ENCODE assay signal across 8 cellular contexts in the genomic region with DNA sequence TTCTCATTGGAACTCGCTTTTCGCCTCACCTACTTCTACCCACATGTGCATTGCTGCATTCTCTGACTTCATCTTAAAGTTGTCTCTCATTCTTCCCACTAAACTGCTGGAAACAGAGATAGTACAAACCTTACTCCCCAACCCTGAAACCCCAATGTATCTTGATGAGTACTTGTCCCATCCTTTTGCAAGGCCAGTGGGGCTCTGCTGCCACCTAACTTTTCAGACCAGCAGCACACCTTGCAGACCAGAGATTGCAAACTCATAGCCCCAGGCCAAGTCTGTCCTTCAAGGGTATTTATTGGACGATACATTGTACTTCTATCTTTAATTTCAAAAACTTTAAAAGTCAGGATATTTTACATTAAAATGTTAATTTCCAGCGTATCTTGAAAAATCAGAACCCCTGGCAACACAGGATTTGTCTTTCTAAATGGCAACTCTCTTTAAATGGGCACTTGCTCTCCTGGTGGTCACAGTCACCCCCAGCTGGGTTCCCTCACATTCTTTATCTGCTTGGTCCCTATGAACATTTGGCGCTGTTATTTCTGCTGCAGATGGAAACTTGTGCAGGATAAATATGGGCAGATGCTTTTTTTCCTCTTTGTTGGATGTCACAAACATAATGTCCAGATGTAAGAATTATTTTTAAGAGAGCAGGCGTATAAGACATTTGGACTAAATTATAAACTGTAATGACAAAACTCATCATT.
DNase-seq lines count a peak whose midpoint lies in the region; ATAC-seq and TF ChIP-seq lines count a peak whose summit lies in the region.
"Had no signal": no experiment of that assay in that cellular context is flagged by ENCODE, and none has a peak within 500 bp of the region (broad histone marks: within the 10 kb centered on the region; RNA-seq: fewer than 3 reads in every experiment).

No MANE protein-coding gene starts in this region.

- no peaks in the 10 kb centered on the region for H3K79me1 ChIP-seq in H9 (ENCODE audit: insufficient read depth, low read depth, low read length, poor library complexity, severe bottlenecking)

- H3K4me3 Mint-ChIP-seq in H9: no peak overlapping the region

- no peak overlapping the region for H2AFZ ChIP-seq in H9 (ENCODE audit: low read length)
- peak overlapping the region; percentile 11 for H2AFZ ChIP-seq in SU-DHL-6 (ENCODE audit: low read depth, low read length, severe bottlenecking)

- no peaks in the 10 kb centered on the region for H3F3A ChIP-seq in SU-DHL-6 (ENCODE audit: insufficient read depth)

- H4K8ac ChIP-seq in H9 (replicated peaks; ENCODE audit: insufficient read length, low read depth, low read length): no peak overlapping the region

- TF ChIP-seq POLR2A in gastrocnemius medialis (IDR thresholded peaks at IDR 0.05): no peak

- H3K23me2 ChIP-seq in H9 (ENCODE audit: insufficient read length, low read depth, low read length, poor library complexity, severe bottlenecking): no peaks in the 10 kb centered on the region

- H2BK20ac ChIP-seq in H9 (ENCODE audit: low read depth, low read length, poor library complexity, severe bottlenecking): no peak overlapping the region

- H4K91ac ChIP-seq in H9 (ENCODE audit: insufficient read length, low read depth, low read length): no peak overlapping the region

- H3K36me3 Mint-ChIP-seq in H9 (ENCODE audit: insufficient read depth in 1 of 3, low read depth in 3 of 3): no peaks in the 10 kb centered on the region; a peak in 2 of 7 replicates

- intact Hi-C loops in gastrocnemius medialis (cut with DNase I; ENCODE audit: low total_unique reads): no loop called here

- H3K14ac ChIP-seq in H9 (ENCODE audit: insufficient read depth, low read length): no peak overlapping the region

- H3K4me1 ChIP-seq in H9 (ENCODE audit: insufficient read depth, low read length) (no peaks in the 10 kb centered on the region), gastrocnemius medialis (no peaks in the 10 kb centered on the region)

- peak; percentile 40 for DNase-seq in EH (ENCODE audit: low read depth)
- peak; percentile 65 for DNase-seq in H9
- DNase-seq in kidney tubule cell (ENCODE audit: low spot score): peak; percentile 61
- no peak for DNase-seq in NCI-H2081 (lab: John Stamatoyannopoulos, UW)
- DNase-seq in caudate nucleus (lab: John Stamatoyannopoulos, UW): no peak
- DNase-seq in gastrocnemius medialis: no peak

- H3K27ac Mint-ChIP-seq in H9: no peak overlapping the region; a peak in 1 of 7 replicates

- H3K79me2 ChIP-seq in H9 (ENCODE audit: insufficient read depth, low read length) (no peaks in the 10 kb centered on the region), SU-DHL-6 (ENCODE audit: insufficient read depth, low read length) (no peaks in the 10 kb centered on the region)

- no peak overlapping the region for H3K56ac ChIP-seq in H9 (ENCODE audit: insufficient read length, low read depth, low read length)

- H3K4me3 ChIP-seq in SU-DHL-6 (ENCODE audit: insufficient read depth, low read length, poor library complexity, severe bottlenecking) (no peak overlapping the region), gastrocnemius medialis (no peak overlapping the region)
- H3K4me3 ChIP-seq: skin epidermis had no signal

- H4K5ac ChIP-seq in H9 (ENCODE audit: insufficient read length, low read depth, low read length): no peak overlapping the region

- no peak overlapping the region for H3K18ac ChIP-seq in H9 (ENCODE audit: insufficient read length, low read depth, low read length)

- in situ Hi-C loops in gastrocnemius medialis (cut with MboI; ENCODE audit: low sequenced_read_pairs in 4 of 4): no loop called here

- no peak overlapping the region for H3K23ac ChIP-seq in H9 (ENCODE audit: insufficient read length, low read depth, low read length)

- H3K27me3 ChIP-seq in H9 (ENCODE audit: insufficient read depth, low read length): no peaks in the 10 kb centered on the region
- H3K27me3 ChIP-seq in SU-DHL-6 (ENCODE audit: low read length): no peaks in the 10 kb centered on the region
- no peaks in the 10 kb centered on the region for H3K27me3 ChIP-seq in gastrocnemius medialis

- H3T11ph ChIP-seq in H9 (ENCODE audit: low read length): no peak overlapping the region

- H2BK5ac ChIP-seq in H9 (ENCODE audit: insufficient read length, low read length): no peak overlapping the region

- H2AK5ac ChIP-seq in H9 (ENCODE audit: insufficient read length, low read length): no peak overlapping the region

- H3K9me3 Mint-ChIP-seq in H9: peaks cover 0 to 6% of the 10 kb centered on the region in 2 experiments; a peak in 3 of 5 replicates

- whole genome bisulfite sequencing in H9 (ENCODE audit: extremely low coverage, insufficient read length, low lambda C conversion rate): no CpG with 5 or more reads among the region's 6 CpGs

- no peak overlapping the region for H3K4me2 ChIP-seq in H9 (ENCODE audit: insufficient read depth, insufficient read length, low read length)
- no peak overlapping the region for H3K4me2 ChIP-seq in SU-DHL-6 (ENCODE audit: low read depth, low read length, poor library complexity, severe bottlenecking)

- TF ChIP-seq CTCF in H9 (conservative IDR thresholded peaks at IDR 0.05) (peak; percentile 79), SU-DHL-6 (IDR thresholded peaks at IDR 0.05; ENCODE audit: insufficient read depth, low read length, poor library complexity, severe bottlenecking) (peak; percentile 81), gastrocnemius medialis (IDR thresholded peaks at IDR 0.05 in 4 of 5, conservative IDR thresholded peaks at IDR 0.05 in 1 of 5) (peak in 2 of 5 experiments; percentile 15 to 40)

- no peaks in the 10 kb centered on the region for H3K4me1 Mint-ChIP-seq in H9

- H3K9me2 ChIP-seq in SU-DHL-6 (replicated peaks; ENCODE audit: insufficient read depth, low read length): no peaks in the 10 kb centered on the region

- H3K4ac ChIP-seq in H9 (ENCODE audit: low read depth, low read length): no peak overlapping the region

- no peak overlapping the region for H3K9ac ChIP-seq in H9 (ENCODE audit: extremely low read depth, insufficient read length, low read length)
- no peak overlapping the region for H3K9ac ChIP-seq in SU-DHL-6 (ENCODE audit: low read length)

- H2BK120ac ChIP-seq in H9 (ENCODE audit: low read depth, low read length, poor library complexity, severe bottlenecking): no peak overlapping the region

- H3K27ac ChIP-seq in H9 (ENCODE audit: insufficient read length, low read depth, low read length) (no peak overlapping the region), SU-DHL-6 (ENCODE audit: low read depth, low read length) (no peak overlapping the region), caudate nucleus (ENCODE audit: low read depth, low read length) (no peak overlapping the region), gastrocnemius medialis (no peak overlapping the region)

- H3K9me3 ChIP-seq in H9 (ENCODE audit: control insufficient read depth, low read depth, low read length) (no peaks in the 10 kb centered on the region), SU-DHL-6 (ENCODE audit: insufficient read depth, low read length) (peaks cover 5% of the 10 kb centered on the region; the same call in 1 of the 2 replicates), gastrocnemius medialis (no peaks in the 10 kb centered on the region)

- H3K27me3 Mint-ChIP-seq in H9 (ENCODE audit: low read depth): no peaks in the 10 kb centered on the region; the same call in 1 of the 2 replicates

- no peak overlapping the region for H2BK15ac ChIP-seq in H9 (ENCODE audit: low read depth, low read length)

- H4K20me1 ChIP-seq in H9 (ENCODE audit: control insufficient read depth, insufficient read depth, insufficient read length): no peaks in the 10 kb centered on the region
- H4K20me1 ChIP-seq in SU-DHL-6 (ENCODE audit: low read depth, low read length): no peaks in the 10 kb centered on the region

- no peak for ATAC-seq in gastrocnemius medialis

- H2BK12ac ChIP-seq in H9 (ENCODE audit: insufficient read length, low read depth, low read length): no peak overlapping the region

- no peaks in the 10 kb centered on the region for H3K36me3 ChIP-seq in SU-DHL-6 (ENCODE audit: low read length)
- H3K36me3 ChIP-seq in gastrocnemius medialis: no peaks in the 10 kb centered on the region

Comparison
In these comparisons a context has a peak if more than half of its experiments do, and no peak if none do; other contexts are left out.
1. DNase-seq: peak in EH (single experiment), H9 (single experiment) and kidney tubule cell (single experiment); none in NCI-H2081 (0 of 2), caudate nucleus (0 of 61) and gastrocnemius medialis (0 of 2).